19 cellular contexts compared by ENCODE assay signal in genomic region chr2:128641421-128642095, GRCh38.
DNase-seq lines count a peak whose midpoint lies in the region; ATAC-seq and TF ChIP-seq lines count a peak whose summit lies in the region.
"Had no signal": no experiment of that assay in that cellular context is flagged by ENCODE, and none has a peak within 500 bp of the region (broad histone marks: within the 10 kb centered on the region; RNA-seq: fewer than 3 reads in every experiment).

No MANE protein-coding gene starts in this region.

- no peaks in the 10 kb centered on the region for H3K27me3 ChIP-seq in left ventricle myocardium inferior (ENCODE audit: low read depth)
- H3K27me3 ChIP-seq: BLaER1 treated with 17β-estradiol and CSF1 and Interleukin-3, amounts not matched to agents 10 nM and 100 nM had no signal

- H3K4me1 ChIP-seq in left ventricle myocardium inferior: no peaks in the 10 kb centered on the region
- H3K4me1 ChIP-seq in mucosa of descending colon (ENCODE audit: low read depth): no peaks in the 10 kb centered on the region

- H3K27me3 Mint-ChIP-seq in chondrocyte (ENCODE audit: low read depth) (peaks cover 4% of the 10 kb centered on the region), type B pancreatic cell (peaks cover 8% of the 10 kb centered on the region)

- H3K36me3 ChIP-seq in left ventricle myocardium inferior: no peaks in the 10 kb centered on the region
- H3K36me3 ChIP-seq in mucosa of descending colon (ENCODE audit: low read depth): no peaks in the 10 kb centered on the region
- H3K36me3 ChIP-seq: BLaER1 treated with 17β-estradiol and CSF1 and Interleukin-3, amounts not matched to agents 10 nM and 100 nM; thoracic aorta had no signal

- H3K36me3 Mint-ChIP-seq in chondrocyte (ENCODE audit: low read depth): no peaks in the 10 kb centered on the region
- no peaks in the 10 kb centered on the region for H3K36me3 Mint-ChIP-seq in type B pancreatic cell
- H3K36me3 Mint-ChIP-seq: immature natural killer cell, T-cell had no signal

- H3K4me3 ChIP-seq in left ventricle myocardium inferior (no peak overlapping the region), mucosa of descending colon (no peak overlapping the region)
- H3K4me3 ChIP-seq: BLaER1 treated with 17β-estradiol and CSF1 and Interleukin-3, amounts not matched to agents 10 nM and 100 nM; GM23248; PC-9; thoracic aorta had no signal

- H3K4me1 Mint-ChIP-seq in chondrocyte (ENCODE audit: low read depth) (peaks cover 26% of the 10 kb centered on the region), type B pancreatic cell (ENCODE audit: unreplicated experiment) (peaks cover 25% of the 10 kb centered on the region)
- H3K4me1 Mint-ChIP-seq: activated CD4-positive, alpha-beta T cell treated with anti-CD3 and anti-CD28 coated beads, Interleukin-2, amount 10 ng/mL, durations not matched to agents 24 days and 14 days; immature natural killer cell; T-cell had no signal

- H3K9me3 ChIP-seq in left ventricle myocardium inferior (replicated peaks) (no peaks in the 10 kb centered on the region), mucosa of descending colon (no peaks in the 10 kb centered on the region)
- H3K9me3 ChIP-seq: thoracic aorta had no signal

- H3K9me3 Mint-ChIP-seq in chondrocyte (ENCODE audit: low read depth) (no peaks in the 10 kb centered on the region), type B pancreatic cell (no peaks in the 10 kb centered on the region)
- H3K9me3 Mint-ChIP-seq: activated CD4-positive, alpha-beta T cell treated with anti-CD3 and anti-CD28 coated beads, Interleukin-2, amount 10 ng/mL, durations not matched to agents 24 days and 14 days; activated naive CD4-positive, alpha-beta T cell treated with anti-CD3 and anti-CD28 coated beads for 36 hours; immature natural killer cell; T-cell had no signal

- H3K27ac Mint-ChIP-seq in chondrocyte (ENCODE audit: unreplicated experiment) (no peak overlapping the region), type B pancreatic cell (no peak overlapping the region)
- H3K27ac Mint-ChIP-seq: activated CD4-positive, alpha-beta T cell treated with anti-CD3 and anti-CD28 coated beads, Interleukin-2, amount 10 ng/mL, durations not matched to agents 24 days and 14 days; activated naive CD4-positive, alpha-beta T cell treated with anti-CD3 and anti-CD28 coated beads for 36 hours; immature natural killer cell; T-cell had no signal

- no peak overlapping the region for H3K27ac ChIP-seq in left ventricle myocardium inferior (replicated peaks)
- H3K27ac ChIP-seq: BLaER1 treated with 17β-estradiol and CSF1 and Interleukin-3, amounts not matched to agents 10 nM and 100 nM; GM23248; PC-9; thoracic aorta had no signal

- no peak for TF ChIP-seq CTCF in left ventricle myocardium inferior (IDR thresholded peaks at IDR 0.05; ENCODE audit: borderline replicate concordance)
- TF ChIP-seq CTCF in chondrocyte (IDR thresholded peaks at IDR 0.05): no peak
- TF ChIP-seq CTCF in type B pancreatic cell (conservative IDR thresholded peaks at IDR 0.05): no peak
- TF ChIP-seq CTCF in mucosa of descending colon (IDR thresholded peaks at IDR 0.05): no peak

- DNase-seq in cardiac septum (ENCODE audit: low spot score) (peak; percentile 60), left ventricle myocardium inferior (no peak), chondrocyte (ENCODE audit: low spot score) (peak; percentile 49), mesenteric fat pad (ENCODE audit: low spot score) (peak; percentile 57), type B pancreatic cell (ENCODE audit: extremely low spot score, unreplicated experiment) (peak; percentile 51), mucosa of descending colon (no peak), hypothalamus (lab: John Stamatoyannopoulos, UW) (no peak)
- DNase-seq: activated CD4-positive, alpha-beta T cell treated with anti-CD3 and anti-CD28 coated beads, Interleukin-2, amount 10 ng/mL, durations not matched to agents 24 days and 14 days; activated naive CD4-positive, alpha-beta T cell treated with anti-CD3 and anti-CD28 coated beads for 36 hours; GM23248; immature natural killer cell; KBM-7; NCI-H187 treated with DMSO at 0.1 percent for 48 hours; nucleus accumbens; PC-9 had no signal

- ATAC-seq in HG02981 (IDR thresholded peaks at IDR 0.05; ENCODE audit: unreplicated experiment) (no peak), mucosa of descending colon (no peak)
- ATAC-seq: T-cell had no signal

- intact Hi-C loops in cardiac septum (cut with DNase I): no loop called here
- intact Hi-C loops in left ventricle myocardium inferior (cut with micrococcal nuclease): no loop called here
- intact Hi-C loops in mucosa of descending colon (cut with DNase I, micrococcal nuclease): no loop called here

- no peak overlapping the region for H3K4me3 Mint-ChIP-seq in chondrocyte (ENCODE audit: unreplicated experiment)
- no peak overlapping the region for H3K4me3 Mint-ChIP-seq in type B pancreatic cell
- H3K4me3 Mint-ChIP-seq: activated CD4-positive, alpha-beta T cell treated with anti-CD3 and anti-CD28 coated beads, Interleukin-2, amount 10 ng/mL, durations not matched to agents 24 days and 14 days; activated naive CD4-positive, alpha-beta T cell treated with anti-CD3 and anti-CD28 coated beads for 36 hours; immature natural killer cell; T-cell had no signal

Comparison
In these comparisons a context has a peak if more than half of its experiments do, and no peak if none do; other contexts are left out.
1. DNase-seq: peak in cardiac septum (single experiment), chondrocyte (single experiment), mesenteric fat pad (single experiment) and type B pancreatic cell (single experiment); none in left ventricle myocardium inferior (single experiment), mucosa of descending colon (0 of 3) and hypothalamus (0 of 51).